ENCODE assay signal across 19 cellular contexts in the genomic region with DNA sequence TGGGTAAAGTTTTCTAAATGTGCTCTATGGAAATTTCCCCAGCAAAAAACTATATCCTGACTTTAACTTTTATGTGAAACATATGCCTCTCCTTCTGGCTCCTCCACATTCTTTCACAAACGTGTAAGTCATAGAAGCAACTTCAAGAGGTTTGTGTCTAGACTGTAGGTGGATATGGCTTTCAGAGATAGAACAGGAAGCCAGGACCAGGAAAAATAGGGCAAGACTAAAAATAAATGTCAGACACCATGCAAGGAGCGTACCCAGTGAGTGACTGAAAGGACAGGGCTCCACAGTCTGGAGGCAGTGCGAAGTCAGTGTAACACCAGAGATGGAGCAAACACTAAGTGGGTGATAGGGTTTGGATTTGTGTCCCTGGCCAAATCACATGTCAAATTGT.
A peak's percentile ranks its signal among the peaks of the same experiment; 100 is the strongest.
DNase-seq lines count a peak whose midpoint lies in the region; ATAC-seq, FAIRE-seq and TF ChIP-seq lines count a peak whose summit lies in the region.
"Had no signal": no experiment of that assay in that cellular context is flagged by ENCODE, and none has a peak within 500 bp of the region (broad histone marks: within the 10 kb centered on the region; RNA-seq: fewer than 3 reads in every experiment).

No MANE protein-coding gene starts in this region.

- no peak for FAIRE-seq in urothelium cell line (lab: Jason Lieb, UNC)
- FAIRE-seq: A204.1, D721Med, GM12878, H54 had no signal

- ATAC-seq in right cardiac atrium (peak; percentile 50 to 56), GM21529 (IDR thresholded peaks at IDR 0.05; ENCODE audit: unreplicated experiment) (no peak)
- ATAC-seq: GM12878 had no signal

- H3K27ac ChIP-seq in right cardiac atrium (ENCODE audit: low read length), result no peak overlapping the region
- no peak overlapping the region for H3K27ac ChIP-seq in left ventricle myocardium inferior (replicated peaks)
- peak overlapping the region; percentile 54 for H3K27ac ChIP-seq in trophoblast cell (ENCODE audit: low read depth, low read length)
- H3K27ac ChIP-seq: GM23248 had no signal

- DNase-seq in right cardiac atrium, result no peak
- DNase-seq in left ventricle myocardium inferior, result no peak
- DNase-seq in cerebellum (ENCODE audit: low spot score), result peak; percentile 28
- peak; percentile 11 to 73 for DNase-seq in trophoblast cell
- no peak for DNase-seq in COLO668 (lab: John Stamatoyannopoulos, UW; ENCODE audit: unreplicated experiment)
- no peak for DNase-seq in urothelium cell line (ENCODE audit: low spot score)
- DNase-seq: ACHN; BE2C; Caco-2; CD4-positive, CD25-positive, alpha-beta regulatory T cell; CD8-positive, alpha-beta memory T cell; DMS79 treated with DMSO at 0.1 percent for 48 hours; GM23248; HCEC 1CT had no signal

- no peak overlapping the region for H3K18ac ChIP-seq in trophoblast cell (ENCODE audit: low read length)

- H3K4ac ChIP-seq in trophoblast cell (ENCODE audit: low read depth, low read length), result no peak overlapping the region

- no peak overlapping the region for H4K12ac ChIP-seq in trophoblast cell (ENCODE audit: low read depth, low read length)

- no peaks in the 10 kb centered on the region for H3K4me1 ChIP-seq in right cardiac atrium (ENCODE audit: control insufficient read depth, insufficient read depth, low read length)
- no peaks in the 10 kb centered on the region for H3K4me1 ChIP-seq in left ventricle myocardium inferior
- peaks cover 0 to 7% of the 10 kb centered on the region in 2 experiments for H3K4me1 ChIP-seq in trophoblast cell (ENCODE audit: control insufficient read depth in 1 of 2, insufficient read depth in 2 of 2, low read length in 2 of 2)
- H3K4me1 ChIP-seq: BE2C, Caco-2 had no signal

- H3K9me3 ChIP-seq in right cardiac atrium (ENCODE audit: control insufficient read depth, low read length) (no peaks in the 10 kb centered on the region), left ventricle myocardium inferior (replicated peaks) (no peaks in the 10 kb centered on the region), trophoblast cell (ENCODE audit: insufficient read depth, low read depth, low read length) (no peaks in the 10 kb centered on the region)
- H3K9me3 ChIP-seq: BE2C, Caco-2 had no signal

- H3K36me3 ChIP-seq in left ventricle myocardium inferior (no peaks in the 10 kb centered on the region), trophoblast cell (ENCODE audit: control insufficient read depth in 1 of 2, insufficient read depth in 2 of 2, low read length in 2 of 2) (no peaks in the 10 kb centered on the region)
- H3K36me3 ChIP-seq: BE2C had no signal

- H3K9ac ChIP-seq in trophoblast cell (ENCODE audit: low read length), result no peak overlapping the region
- H3K9ac ChIP-seq: GM23248 had no signal

- H2AFZ ChIP-seq in trophoblast cell (ENCODE audit: insufficient read depth, low read length, poor library complexity), result no peak overlapping the region
- H2AFZ ChIP-seq: GM23248 had no signal

- no peak overlapping the region for H3K4me2 ChIP-seq in trophoblast cell (ENCODE audit: low read length)

- no peak overlapping the region for H3K23ac ChIP-seq in trophoblast cell (ENCODE audit: low read length)

- no peak overlapping the region for H4K8ac ChIP-seq in trophoblast cell (ENCODE audit: low read depth, low read length)

- peak overlapping the region; percentile 5 for H2BK12ac ChIP-seq in trophoblast cell (ENCODE audit: low read length)

- H4K91ac ChIP-seq in trophoblast cell (ENCODE audit: low read depth, low read length), result peak overlapping the region; percentile 55

- no peak for TF ChIP-seq CTCF in left ventricle myocardium inferior (IDR thresholded peaks at IDR 0.05; ENCODE audit: borderline replicate concordance)

- H3K4me3 ChIP-seq in right cardiac atrium (ENCODE audit: low read length) (no peak overlapping the region), left ventricle myocardium inferior (no peak overlapping the region), trophoblast cell (ENCODE audit: low read depth, low read length) (no peak overlapping the region)
- H3K4me3 ChIP-seq: GM12878, GM23248 had no signal

- H3K79me2 ChIP-seq in trophoblast cell (ENCODE audit: control insufficient read depth, insufficient read depth, low read length, poor library complexity), result no peaks in the 10 kb centered on the region

- H3K27me3 ChIP-seq in right cardiac atrium (ENCODE audit: control insufficient read depth, insufficient read depth), result no peaks in the 10 kb centered on the region
- no peaks in the 10 kb centered on the region for H3K27me3 ChIP-seq in left ventricle myocardium inferior (ENCODE audit: low read depth)
- no peaks in the 10 kb centered on the region for H3K27me3 ChIP-seq in trophoblast cell (ENCODE audit: insufficient read depth, low read length)
- H3K27me3 ChIP-seq: BE2C had no signal

- 52% methylated on average over 3 of the region's 3 CpGs for WGBS in right cardiac atrium
- no CpG with 5 or more reads among the region's 3 CpGs for WGBS in trophoblast cell (ENCODE audit: extremely low coverage, insufficient coverage, insufficient read length)

- intact Hi-C loops in right cardiac atrium (cut with DNase I) (no loop called here), left ventricle myocardium inferior (cut with micrococcal nuclease) (no loop called here)

- H2AK5ac ChIP-seq in trophoblast cell (ENCODE audit: low read length), result no peak overlapping the region

- no peak overlapping the region for H3K14ac ChIP-seq in trophoblast cell (ENCODE audit: low read length)

- peak overlapping the region; percentile 57 for H2BK5ac ChIP-seq in trophoblast cell (ENCODE audit: low read depth, low read length, poor library complexity)

- H2BK120ac ChIP-seq in trophoblast cell (ENCODE audit: insufficient read depth, low read length, poor library complexity), result peak overlapping the region; percentile 62

- H3K79me1 ChIP-seq in trophoblast cell (ENCODE audit: low read length), result peaks cover 6% of the 10 kb centered on the region

Comparison
In these comparisons a context has a peak if more than half of its experiments do, and no peak if none do; other contexts are left out.
1. DNase-seq: peak in cerebellum (single experiment) and trophoblast cell (2 of 2); none in right cardiac atrium (0 of 3), left ventricle myocardium inferior (single experiment), COLO668 (single experiment) and urothelium cell line (single experiment).